8 cellular contexts compared by ENCODE assay signal in the genomic region with DNA sequence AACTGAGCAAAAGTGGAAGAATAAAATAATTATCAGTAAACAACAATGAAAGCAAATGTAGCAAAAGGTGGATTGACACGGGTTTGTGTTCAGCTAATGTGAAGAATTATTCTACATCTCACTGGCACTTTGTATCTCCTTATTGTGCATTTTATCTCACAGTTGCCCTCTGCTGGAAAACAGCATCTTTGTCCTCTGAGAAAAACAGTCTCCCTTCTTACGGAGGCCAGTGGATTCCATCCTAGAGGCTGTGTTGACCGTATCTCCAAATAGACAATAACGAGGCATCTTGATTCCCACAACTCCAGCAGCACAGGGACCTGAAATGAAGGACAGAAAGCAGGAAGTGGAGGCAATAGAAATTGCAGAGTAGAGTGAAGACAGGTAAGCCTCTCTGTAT. TPM values are rescaled to one million over a fixed set of nuclear protein-coding genes. Genes with fewer than 3 reads are reported as not detected.
A peak's percentile ranks its signal among the peaks of the same experiment; 100 is the strongest.
DNase-seq lines count a peak whose midpoint lies in the region; ATAC-seq and TF ChIP-seq lines count a peak whose summit lies in the region.

No MANE protein-coding gene starts in this region.

- no peaks in the 10 kb centered on the region for H4K20me1 ChIP-seq in MM.1S (ENCODE audit: insufficient read depth, low read length)
- H4K20me1 ChIP-seq in neural progenitor cell (ENCODE audit: low read depth): no peaks in the 10 kb centered on the region

- no peak overlapping the region for H3K4me3 Mint-ChIP-seq in chondrocyte (ENCODE audit: unreplicated experiment)
- no peak overlapping the region for H3K4me3 Mint-ChIP-seq in neural progenitor cell
- H3K4me3 Mint-ChIP-seq in activated CD4-positive, alpha-beta memory T cell treated with anti-CD3 and anti-CD28 coated beads for 36 hours: no peak overlapping the region

- H3K9me3 ChIP-seq in MM.1S (replicated peaks; ENCODE audit: insufficient read depth, low read length) (no peaks in the 10 kb centered on the region), neural progenitor cell (ENCODE audit: low read depth) (no peaks in the 10 kb centered on the region)

- DNase-seq in Daoy (ENCODE audit: low read depth) (peak; percentile 4), MM.1S (no peak), chondrocyte (ENCODE audit: low spot score) (no peak), neural progenitor cell (ENCODE audit: low spot score) (peak; percentile 24)
- DNase-seq in activated CD4-positive, alpha-beta memory T cell treated with anti-CD3 and anti-CD28 coated beads for 36 hours: no peak

- H3K4me3 ChIP-seq in MM.1S (ENCODE audit: low read length): no peak overlapping the region
- no peak overlapping the region for H3K4me3 ChIP-seq in neural progenitor cell

- intact Hi-C loops in activated CD4-positive, alpha-beta memory T cell treated with anti-CD3 and anti-CD28 coated beads for 36 hours (cut with micrococcal nuclease): loop anchor here (1.0 kb wide), 1 partner anchor 381 kb away; no protein-coding TSS in a partner anchor

- no peaks in the 10 kb centered on the region for H3K27me3 ChIP-seq in MM.1S (replicated peaks; ENCODE audit: insufficient read depth, low read length)
- H3K27me3 ChIP-seq in neural progenitor cell: no peaks in the 10 kb centered on the region

- ATAC-seq in HG02610 (IDR thresholded peaks at IDR 0.05; ENCODE audit: unreplicated experiment) (no peak), GM18858 (IDR thresholded peaks at IDR 0.05; ENCODE audit: unreplicated experiment) (no peak), HG03097 (IDR thresholded peaks at IDR 0.05; ENCODE audit: low FRiP score, unreplicated experiment) (no peak)

- H3K36me3 ChIP-seq in MM.1S (replicated peaks; ENCODE audit: insufficient read depth, low read length) (no peaks in the 10 kb centered on the region), neural progenitor cell (no peaks in the 10 kb centered on the region)

- H3K36me3 Mint-ChIP-seq in chondrocyte (ENCODE audit: low read depth) (no peaks in the 10 kb centered on the region), neural progenitor cell (no peaks in the 10 kb centered on the region)
- H3K36me3 Mint-ChIP-seq in activated CD4-positive, alpha-beta memory T cell treated with anti-CD3 and anti-CD28 coated beads for 36 hours: no peaks in the 10 kb centered on the region

- no peak overlapping the region for H2AFZ ChIP-seq in MM.1S (ENCODE audit: low read length)
- H2AFZ ChIP-seq in neural progenitor cell (replicated peaks): no peak overlapping the region

- H3K9ac ChIP-seq in MM.1S (ENCODE audit: low read length) (no peak overlapping the region), neural progenitor cell (no peak overlapping the region)

- H3K4me2 ChIP-seq in MM.1S (ENCODE audit: low read depth, low read length) (no peak overlapping the region), neural progenitor cell (no peak overlapping the region)

- TF ChIP-seq CTCF in MM.1S (IDR thresholded peaks at IDR 0.05; ENCODE audit: low read length) (peak; percentile 11; the same call in 1 of the 2 replicates), chondrocyte (IDR thresholded peaks at IDR 0.05) (peak; percentile 79), neural progenitor cell (IDR thresholded peaks at IDR 0.05) (peak; percentile 50)

- no peaks in the 10 kb centered on the region for H3K4me1 Mint-ChIP-seq in chondrocyte (ENCODE audit: low read depth)
- no peaks in the 10 kb centered on the region for H3K4me1 Mint-ChIP-seq in neural progenitor cell
- H3K4me1 Mint-ChIP-seq in activated CD4-positive, alpha-beta memory T cell treated with anti-CD3 and anti-CD28 coated beads for 36 hours (ENCODE audit: low read depth): no peaks in the 10 kb centered on the region

- no peaks in the 10 kb centered on the region for H3K9me3 Mint-ChIP-seq in chondrocyte (ENCODE audit: low read depth)
- H3K9me3 Mint-ChIP-seq in neural progenitor cell: no peaks in the 10 kb centered on the region
- H3K9me3 Mint-ChIP-seq in activated CD4-positive, alpha-beta memory T cell treated with anti-CD3 and anti-CD28 coated beads for 36 hours: no peaks in the 10 kb centered on the region

- H3K79me2 ChIP-seq in MM.1S (ENCODE audit: low read length) (no peaks in the 10 kb centered on the region), neural progenitor cell (ENCODE audit: low read depth) (no peaks in the 10 kb centered on the region)

- H3K9me2 ChIP-seq in MM.1S (replicated peaks; ENCODE audit: insufficient read depth, low read length): no peaks in the 10 kb centered on the region

- H3K27ac ChIP-seq in MM.1S (ENCODE audit: low read length): no peak overlapping the region
- H3K27ac ChIP-seq in neural progenitor cell: no peak overlapping the region

- POLR2A ChIA-PET in activated CD4-positive, alpha-beta memory T cell treated with anti-CD3 and anti-CD28 coated beads for 36 hours (lab: Charles Lee): no interaction called here

- H3K4me1 ChIP-seq in MM.1S (ENCODE audit: low read length): peaks cover 8% of the 10 kb centered on the region
- H3K4me1 ChIP-seq in neural progenitor cell: no peaks in the 10 kb centered on the region

- H3K27ac Mint-ChIP-seq in chondrocyte (ENCODE audit: unreplicated experiment) (no peak overlapping the region), neural progenitor cell (no peak overlapping the region)
- H3K27ac Mint-ChIP-seq in activated CD4-positive, alpha-beta memory T cell treated with anti-CD3 and anti-CD28 coated beads for 36 hours: no peak overlapping the region

- H3F3A ChIP-seq in MM.1S (ENCODE audit: insufficient read depth, low read length) (peaks cover 5% of the 10 kb centered on the region), neural progenitor cell (ENCODE audit: low read depth) (no peaks in the 10 kb centered on the region)

- H3K27me3 Mint-ChIP-seq in chondrocyte (ENCODE audit: low read depth): peaks cover 7% of the 10 kb centered on the region
- no peaks in the 10 kb centered on the region for H3K27me3 Mint-ChIP-seq in neural progenitor cell (ENCODE audit: insufficient read depth, low read depth)
- H3K27me3 Mint-ChIP-seq in activated CD4-positive, alpha-beta memory T cell treated with anti-CD3 and anti-CD28 coated beads for 36 hours: peaks cover 14% of the 10 kb centered on the region

- CTCF ChIA-PET in activated CD4-positive, alpha-beta memory T cell treated with anti-CD3 and anti-CD28 coated beads for 36 hours (lab: Charles Lee): interaction anchor here (0.6 to 3.1 kb wide), 5 partner anchors 45 to 382 kb away, joined by 3 to 17 read pairs (median 3); no protein-coding TSS in a partner anchor

RNA-seq across cellular contexts. Expression of gene PLBD1, which starts 51.3 kb away (rescaled TPM):
- 1.9 and 3.5 TPM in 2 replicates for total RNA-seq in Daoy (2014; rRNA removed; shearing (Covaris generic))
- total RNA-seq in chondrocyte: 2.4 to 5.5 TPM (median 4.1 TPM) in 3 replicates
- total RNA-seq in neural progenitor cell (ENCODE audit: low replicate concordance): 4.8 and 5.4 TPM in 2 replicates
- not detected for total RNA-seq in activated CD4-positive, alpha-beta memory T cell treated with anti-CD3 and anti-CD28 coated beads for 36 hours

Comparison
In these comparisons a context has a peak if more than half of its experiments do, and no peak if none do; other contexts are left out.
1. DNase-seq: peak in Daoy (single experiment) and neural progenitor cell (single experiment); none in MM.1S (single experiment), chondrocyte (single experiment) and activated CD4-positive, alpha-beta memory T cell treated with anti-CD3 and anti-CD28 coated beads for 36 hours (single experiment).
2. CTCF ChIP-seq: peak in every context shown above with its lines; median percentile 79 in chondrocyte; 50 in neural progenitor cell; 11 in MM.1S.